16 cellular contexts compared by ENCODE assay signal in genomic region chr19:35216026-35216832, GRCh38. TPM values are rescaled to one million over a fixed set of nuclear protein-coding genes. Genes with fewer than 3 reads are reported as not detected.
A peak's percentile ranks its signal among the peaks of the same experiment; 100 is the strongest.
DNase-seq lines count a peak whose midpoint lies in the region; ATAC-seq and TF ChIP-seq lines count a peak whose summit lies in the region.
"Had no signal": no experiment of that assay in that cellular context is flagged by ENCODE, and none has a peak within 500 bp of the region (broad histone marks: within the 10 kb centered on the region; RNA-seq: fewer than 3 reads in every experiment).

No MANE protein-coding gene starts in this region.

- no peaks in the 10 kb centered on the region for H3K36me3 Mint-ChIP-seq in CD4-positive, alpha-beta T cell (ENCODE audit: low read depth)

- intact Hi-C loops in CD4-positive, alpha-beta T cell (cut with DNase I, micrococcal nuclease), result loop anchor here (1.0 to 10.0 kb wide), 4 partner anchors 49 to 67 kb away; partner anchors contain the start of genes USF2 (in 2 of the 2) and FXYD5 (in 1 of the 2)

- H3K4me3 ChIP-seq in epithelial cell of esophagus (ENCODE audit: low read length), result no peak overlapping the region
- H3K4me3 ChIP-seq: ascending aorta had no signal

- no peak for TF ChIP-seq CTCF in CD4-positive, alpha-beta T cell (IDR thresholded peaks at IDR 0.05)
- no peak for TF ChIP-seq CTCF in epithelial cell of esophagus (IDR thresholded peaks at IDR 0.05; ENCODE audit: insufficient read depth, low read depth, low read length, missing control alignments)

- H3K27me3 ChIP-seq in CD4-positive, alpha-beta T cell (ENCODE audit: control insufficient read depth, insufficient read depth, low read length), result no peaks in the 10 kb centered on the region
- H3K27me3 ChIP-seq: ascending aorta had no signal

- peaks cover 68% of the 10 kb centered on the region for H3K4me1 Mint-ChIP-seq in CD4-positive, alpha-beta T cell (ENCODE audit: low read depth)

- ATAC-seq in CD4-positive, alpha-beta T cell (ENCODE audit: poor library complexity), result no peak
- ATAC-seq in HG03039 (IDR thresholded peaks at IDR 0.05; ENCODE audit: unreplicated experiment), result no peak
- ATAC-seq in HG02759 (IDR thresholded peaks at IDR 0.05; ENCODE audit: unreplicated experiment), result no peak
- ATAC-seq: Panc1, right cardiac atrium had no signal

- peak overlapping the region; percentile 99 for H3K27ac Mint-ChIP-seq in CD4-positive, alpha-beta T cell

- H3K9me3 ChIP-seq in CD4-positive, alpha-beta T cell (ENCODE audit: control insufficient read depth, low read length), result no peaks in the 10 kb centered on the region
- H3K9me3 ChIP-seq: ascending aorta had no signal

- DNase-seq in AG08396 (ENCODE audit: low spot score), result peak; percentile 21
- DNase-seq in CD4-positive, alpha-beta T cell, result no peak
- peak; percentile 32 for DNase-seq in RPMI8226
- DNase-seq in epithelial cell of esophagus (ENCODE audit: low read depth), result peak; percentile 58
- no peak for DNase-seq in DMS53 (lab: John Stamatoyannopoulos, UW)
- DNase-seq in dermis blood vessel endothelial cell, result no peak
- DNase-seq: right cardiac atrium had no signal

- no peak overlapping the region for H3K4me3 Mint-ChIP-seq in CD4-positive, alpha-beta T cell

- H3K27me3 Mint-ChIP-seq in CD4-positive, alpha-beta T cell, result no peaks in the 10 kb centered on the region

- POLR2A ChIA-PET in CD4-positive, alpha-beta T cell (lab: Charles Lee), result interaction anchor here (0.9 to 5.7 kb wide), 7 partner anchors 10 to 74 kb away, joined by 3 to 36 read pairs (median 6); partner anchors contain the start of genes FXYD5 and FXYD7

- CTCF ChIA-PET in CD4-positive, alpha-beta T cell (lab: Charles Lee), result interaction anchor here (0.5 to 3.6 kb wide), 6 partner anchors 10 to 149 kb away, joined by 3 to 13 read pairs (median 4); no protein-coding TSS in a partner anchor

- H3K9me3 Mint-ChIP-seq in CD4-positive, alpha-beta T cell, result peaks cover 3% of the 10 kb centered on the region

- H3K27ac ChIP-seq in CD4-positive, alpha-beta T cell (ENCODE audit: low read depth, low read length), result peak overlapping the region; percentile 9
- H3K27ac ChIP-seq: ascending aorta had no signal

RNA-seq across cellular contexts. Expression of gene FAM187B, which starts 12.3 kb away (rescaled TPM):
- total RNA-seq in CD4-positive, alpha-beta T cell, result not detected
- not detected in 2 replicates for total RNA-seq in dermis blood vessel endothelial cell
- total RNA-seq: activated CD8-positive, alpha-beta memory T cell treated with anti-CD3 and anti-CD28 coated beads for 36 hours; ascending aorta; glomerular endothelial cell; myocyte; right cardiac atrium; subcutaneous adipose tissue; T-helper 1 cell treated with Interleukin-12 subunit alpha and Interleukin-12 subunit beta and Interleukin-4 antibody, amounts not matched to agents 30 ng/mL and 1 ng/mL, for 36 hours had no signal

RNA-seq across cellular contexts. Expression of gene LSR, which starts 32.6 kb away (rescaled TPM):
- total RNA-seq in CD4-positive, alpha-beta T cell, result 10 to 100 TPM; 45.0 to 47.9 TPM
- 0.56 and 2.0 TPM in 2 replicates for total RNA-seq in dermis blood vessel endothelial cell

RNA-seq across cellular contexts. Expression of gene USF2, which starts 52.5 kb away (rescaled TPM):
- total RNA-seq in CD4-positive, alpha-beta T cell, result 100 to 1,000 TPM; 335 to 344 TPM
- total RNA-seq in dermis blood vessel endothelial cell, result 47.5 and 58.2 TPM in 2 replicates

Comparison
In these comparisons a context has a peak if more than half of its experiments do, and no peak if none do; other contexts are left out.
1. DNase-seq: peak in AG08396 (single experiment), RPMI8226 (single experiment) and epithelial cell of esophagus (single experiment); none in CD4-positive, alpha-beta T cell (0 of 10), DMS53 (single experiment) and dermis blood vessel endothelial cell (single experiment).
2. RNA of gene LSR, which starts 32.6 kb away (total RNA-seq): 45.0 to 47.9 TPM in CD4-positive, alpha-beta T cell; 0.56 to 2.0 TPM in dermis blood vessel endothelial cell; every median in the first group is over 10 times any median in the second.